ENCODE assay signal across 21 cellular contexts in the genomic region with DNA sequence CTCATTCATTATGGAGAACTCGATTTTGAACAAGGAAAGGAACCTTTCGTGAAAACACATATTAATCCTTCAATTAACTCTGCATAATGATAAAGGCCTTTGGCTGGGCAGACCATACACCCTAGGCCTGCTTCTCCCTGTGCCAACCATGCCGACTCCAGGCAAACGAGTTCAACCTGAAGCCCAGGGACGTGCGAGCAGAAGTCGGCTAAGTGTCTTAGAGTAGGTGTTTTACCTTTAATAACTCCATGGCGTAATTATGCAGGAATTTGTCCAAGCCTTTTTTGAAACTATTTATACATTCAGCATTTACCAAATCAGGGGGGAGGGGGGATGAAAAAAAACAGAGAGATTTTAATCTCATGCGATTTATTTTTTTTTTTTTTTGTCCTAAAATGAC.
DNase-seq lines count a peak whose midpoint lies in the region; ATAC-seq and TF ChIP-seq lines count a peak whose summit lies in the region.
"Had no signal": no experiment of that assay in that cellular context is flagged by ENCODE, and none has a peak within 500 bp of the region (broad histone marks: within the 10 kb centered on the region; RNA-seq: fewer than 3 reads in every experiment).

No MANE protein-coding gene starts in this region.

- H3K27ac ChIP-seq in parathyroid adenoma: peak overlapping the region; percentile 49
- H3K27ac ChIP-seq: C4-2B, prostate gland had no signal

- no peak overlapping the region for H3K9ac ChIP-seq in parathyroid adenoma

- H3K79me2 ChIP-seq in parathyroid adenoma: no peaks in the 10 kb centered on the region

- H3K4me3 ChIP-seq in epithelial cell of esophagus (ENCODE audit: low read length): no peak overlapping the region
- no peak overlapping the region for H3K4me3 ChIP-seq in parathyroid adenoma (ENCODE audit: low read depth, low read length)
- H3K4me3 ChIP-seq: prostate gland, skin epidermis had no signal

- no peak for ATAC-seq in GM21786 (IDR thresholded peaks at IDR 0.05; ENCODE audit: unreplicated experiment)
- ATAC-seq: naive thymus-derived CD8-positive, alpha-beta T cell had no signal

- H3K4me1 ChIP-seq in parathyroid adenoma: peaks cover 6% of the 10 kb centered on the region
- H3K4me1 ChIP-seq: prostate gland had no signal

- TF ChIP-seq CTCF in epithelial cell of esophagus (IDR thresholded peaks at IDR 0.05; ENCODE audit: insufficient read depth, low read depth, low read length, missing control alignments) (no peak), parathyroid adenoma (IDR thresholded peaks at IDR 0.05) (no peak)

- no peaks in the 10 kb centered on the region for H3K9me3 ChIP-seq in parathyroid adenoma (ENCODE audit: control insufficient read depth, low read length)
- H3K9me3 ChIP-seq: prostate gland had no signal

- H3K36me3 ChIP-seq in parathyroid adenoma (ENCODE audit: control insufficient read depth, insufficient read depth, low read length): no peaks in the 10 kb centered on the region
- H3K36me3 ChIP-seq: prostate gland had no signal

- peak overlapping the region; percentile 69 for H3K4me2 ChIP-seq in parathyroid adenoma (ENCODE audit: low read length)

- peak overlapping the region; percentile 22 for H2AFZ ChIP-seq in parathyroid adenoma

- DNase-seq in DMS153 (lab: John Stamatoyannopoulos, UW) (peak; percentile 22), DMS153 treated with DMSO at 0.1 percent for 48 hours (lab: John Stamatoyannopoulos, UW; ENCODE audit: unreplicated experiment) (no peak), NCI-H510A (lab: John Stamatoyannopoulos, UW) (peak; percentile 17), epithelial cell of esophagus (ENCODE audit: low read depth) (peak; percentile 57), NCI-H2081 treated with DMSO at 0.1 percent for 48 hours (lab: John Stamatoyannopoulos, UW) (no peak), HT-29 (ENCODE audit: low spot score) (no peak)
- DNase-seq: 8988T; activated CD4-positive, alpha-beta T cell treated with anti-CD3 and anti-CD28 coated beads, Interleukin-2, amount 10 ng/mL, durations not matched to agents 24 days and 14 days; activated CD8-positive, alpha-beta memory T cell treated with anti-CD3 and anti-CD28 coated beads, Interleukin-2, amount 50 U/mL, for 4 hours; activated effector memory CD4-positive, alpha-beta T cell treated with anti-CD3 and anti-CD28 coated beads, Interleukin-2, amount 50 U/mL, for 16 hours; central memory CD4-positive, alpha-beta T cell; DND-41; effector CD4-positive, alpha-beta T cell; naive thymus-derived CD8-positive, alpha-beta T cell; NCI-H187 treated with DMSO at 0.1 percent for 48 hours; stimulated activated CD4-positive, alpha-beta T cell treated with anti-CD3 and anti-CD28 coated beads, Interleukin-4, amount 100 ng/mL, for 1 hour had no signal

- no peaks in the 10 kb centered on the region for H3K27me3 ChIP-seq in parathyroid adenoma (ENCODE audit: control insufficient read depth, insufficient read depth, low read length)

Comparison
In these comparisons a context has a peak if more than half of its experiments do, and no peak if none do; other contexts are left out.
1. DNase-seq: peak in DMS153 (single experiment), NCI-H510A (single experiment) and epithelial cell of esophagus (single experiment); none in DMS153 treated with DMSO at 0.1 percent for 48 hours (single experiment), NCI-H2081 treated with DMSO at 0.1 percent for 48 hours (single experiment) and HT-29 (single experiment).